ENCODE assay signal across 28 cellular contexts in genomic region chr17:49991409-49991808, GRCh38. TPM values are rescaled to one million over a fixed set of nuclear protein-coding genes. Genes with fewer than 3 reads are reported as not detected.
"Had no signal": no experiment of that assay in that cellular context is flagged by ENCODE, and none has a peak within 500 bp of the region (broad histone marks: within the 10 kb centered on the region; RNA-seq: fewer than 3 reads in every experiment).

No MANE protein-coding gene starts in this region.

- H3K4me3 ChIP-seq: adrenal gland, dorsolateral prefrontal cortex, esophagus squamous epithelium, gastroesophageal sphincter, lower lobe of right lung, thoracic aorta, upper lobe of left lung had no signal

- H3K36me3 ChIP-seq: adrenal gland, esophagus squamous epithelium, gastroesophageal sphincter, lower lobe of right lung, thoracic aorta, upper lobe of left lung had no signal

- H3K4me3 Mint-ChIP-seq: activated CD8-positive, alpha-beta T cell treated with anti-CD3 and anti-CD28 coated beads, Interleukin-2, amount 10 ng/mL, durations not matched to agents 7 days and 5 days; activated T-cell treated with anti-CD3 and anti-CD28 coated beads, Interleukin-2, amount 50 U/mL, for 24 hours; central memory CD8-positive, alpha-beta T cell; T-helper 2 cell treated with Interferon-gamma antibody and Interleukin-4, amounts not matched to agents 5 μg/mL and 100 μg/mL, for 36 hours had no signal

- H3K27ac ChIP-seq: adrenal gland, dorsolateral prefrontal cortex, esophagus squamous epithelium, gastroesophageal sphincter, lower lobe of right lung, thoracic aorta, upper lobe of left lung, WERI-Rb-1 had no signal

- FAIRE-seq: astrocyte, colon, keratinocyte, TTC549 had no signal

- H3K27ac Mint-ChIP-seq: activated CD8-positive, alpha-beta T cell treated with anti-CD3 and anti-CD28 coated beads, Interleukin-2, amount 10 ng/mL, durations not matched to agents 7 days and 5 days; activated naive CD8-positive, alpha-beta T cell; activated T-cell treated with anti-CD3 and anti-CD28 coated beads, Interleukin-2, amount 50 U/mL, for 24 hours; activated T-helper 2 cell treated with anti-CD3 and anti-CD28 coated beads, Interferon-gamma antibody, Interleukin-2, Interleukin-4, amounts not matched to agents 10 μg/mL and 5 μg/mL and 100 μg/mL, durations not matched to agents 14 hours and 24 hours and 36 hours; progenitor cell of endocrine pancreas; T-cell; T-helper 2 cell treated with Interferon-gamma antibody and Interleukin-4, amounts not matched to agents 5 μg/mL and 100 μg/mL, for 36 hours had no signal

- ATAC-seq: activated CD8-positive, alpha-beta T cell treated with anti-CD3 and anti-CD28 coated beads, Interleukin-2, amount 10 ng/mL, durations not matched to agents 7 days and 5 days; gastroesophageal sphincter; lower lobe of right lung; naive thymus-derived CD4-positive, alpha-beta T cell; T-cell had no signal

- DNase-seq: activated CD4-positive, alpha-beta T cell treated with anti-CD3 and anti-CD28 coated beads, Interleukin-2, amount 50 U/mL, for 1 hour; activated CD4-positive, CD25-positive, alpha-beta regulatory T cell treated with anti-CD3 and anti-CD28 coated beads, Interleukin-2, amount 50 U/mL, for 72 hours; activated CD8-positive, alpha-beta T cell treated with anti-CD3 and anti-CD28 coated beads, Interleukin-2, amount 10 ng/mL, durations not matched to agents 7 days and 5 days; activated naive CD4-positive, alpha-beta T cell; activated T-cell treated with anti-CD3 and anti-CD28 coated beads, Interleukin-2, amount 50 U/mL, for 24 hours; esophagus squamous epithelium; lower lobe of right lung; naive thymus-derived CD4-positive, alpha-beta T cell; retina; stimulated activated CD4-positive, alpha-beta T cell treated with anti-CD3 and anti-CD28 coated beads, Interleukin-4, amount 100 ng/mL, for 24 hours; stimulated activated naive CD4-positive, alpha-beta T cell treated with Interleukin-2 at 50 U/mL for 16 hours; T-cell; WERI-Rb-1 had no signal

- H3K9me3 Mint-ChIP-seq: activated T-cell treated with anti-CD3 and anti-CD28 coated beads, Interleukin-2, amount 50 U/mL, for 24 hours; activated T-helper 2 cell treated with anti-CD3 and anti-CD28 coated beads, Interferon-gamma antibody, Interleukin-2, Interleukin-4, amounts not matched to agents 10 μg/mL and 5 μg/mL and 100 μg/mL, durations not matched to agents 14 hours and 24 hours and 36 hours; central memory CD8-positive, alpha-beta T cell; neural crest cell; T-cell; T-helper 2 cell treated with Interferon-gamma antibody and Interleukin-4, amounts not matched to agents 5 μg/mL and 100 μg/mL, for 36 hours had no signal

- H3K36me3 Mint-ChIP-seq: activated naive CD8-positive, alpha-beta T cell; T-cell had no signal

- H3K9me3 ChIP-seq: adrenal gland, esophagus squamous epithelium, gastroesophageal sphincter, lower lobe of right lung, thoracic aorta, upper lobe of left lung had no signal

RNA-seq across cellular contexts. Expression of gene DLX3, which starts 3.6 kb away (rescaled TPM):
- total RNA-seq: activated CD8-positive, alpha-beta T cell treated with anti-CD3 and anti-CD28 coated beads, Interleukin-2, amount 10 ng/mL, durations not matched to agents 7 days and 5 days; activated T-helper 2 cell treated with anti-CD3 and anti-CD28 coated beads, Interferon-gamma antibody, Interleukin-2, Interleukin-4, amounts not matched to agents 10 μg/mL and 5 μg/mL and 100 μg/mL, durations not matched to agents 14 hours and 24 hours and 36 hours; gastroesophageal sphincter; naive thymus-derived CD4-positive, alpha-beta T cell; T-cell had no signal
- polyA plus RNA-seq: naive thymus-derived CD4-positive, alpha-beta T cell had no signal

RNA-seq across cellular contexts. Expression of gene DLX4, which starts 22.4 kb away (rescaled TPM):
- total RNA-seq: activated CD8-positive, alpha-beta T cell treated with anti-CD3 and anti-CD28 coated beads, Interleukin-2, amount 10 ng/mL, durations not matched to agents 7 days and 5 days; activated T-helper 2 cell treated with anti-CD3 and anti-CD28 coated beads, Interferon-gamma antibody, Interleukin-2, Interleukin-4, amounts not matched to agents 10 μg/mL and 5 μg/mL and 100 μg/mL, durations not matched to agents 14 hours and 24 hours and 36 hours; astrocyte; thoracic aorta had no signal
- polyA plus RNA-seq: naive thymus-derived CD4-positive, alpha-beta T cell had no signal
